Comparison of ENCODE assay signal across 8 cellular contexts in the genomic region with DNA sequence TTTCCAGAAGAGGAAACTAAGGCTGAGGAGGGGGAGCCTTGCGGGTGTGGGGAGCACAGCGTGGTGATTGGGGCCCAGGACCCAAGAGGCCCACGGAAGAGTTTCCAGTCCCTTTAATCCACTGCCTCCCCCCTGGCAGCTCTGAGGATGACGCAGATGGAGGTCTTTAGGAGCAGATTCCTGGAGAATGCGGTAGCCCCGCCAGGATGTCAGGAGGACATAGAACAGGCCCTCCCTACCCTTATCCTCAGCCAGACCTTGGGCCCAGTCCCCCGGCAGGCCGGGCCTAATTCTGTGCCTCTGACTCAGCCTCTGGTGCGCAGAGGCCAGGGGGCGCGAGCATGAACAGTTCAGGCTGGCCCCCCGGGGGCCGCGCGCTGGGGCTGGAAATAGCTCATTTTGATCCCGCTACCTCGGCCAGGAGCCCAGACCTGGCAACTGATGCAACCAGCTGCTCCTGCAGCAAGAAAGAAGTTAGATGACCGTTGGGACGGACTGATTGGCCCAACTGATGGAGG. TPM values are rescaled to one million over a fixed set of nuclear protein-coding genes. Genes with fewer than 3 reads are reported as not detected.
DNase-seq lines count a peak whose midpoint lies in the region; TF ChIP-seq lines count a peak whose summit lies in the region.

No MANE protein-coding gene starts in this region.

- DNase-seq in activated T-cell treated with anti-CD3 and anti-CD28 coated beads, Interleukin-2, amount 50 U/mL, for 24 hours = no peak
- no peak for DNase-seq in activated T-cell treated with anti-CD3 and anti-CD28 coated beads, Interleukin-2, amount 50 U/mL, for 1 hour
- DNase-seq in NB4 (ENCODE audit: low read depth) (peak; percentile 74), astrocyte of the hippocampus (ENCODE audit: low read depth, low spot score) (peak; percentile 92), sigmoid colon (peak; percentile 99), NAMALWA (ENCODE audit: low spot score) (no peak), NCI-H526 treated with DMSO at 0.1 percent for 48 hours (lab: John Stamatoyannopoulos, UW) (no peak)

- 7 to 8% methylated on average over 19 of the region's 19 CpGs for WGBS in sigmoid colon, 2 donors

- peaks cover 36% of the 10 kb centered on the region for H3K4me1 Mint-ChIP-seq in activated T-cell treated with anti-CD3 and anti-CD28 coated beads, Interleukin-2, amount 50 U/mL, for 24 hours (ENCODE audit: low read depth)

- H3K4me3 Mint-ChIP-seq in activated T-cell treated with anti-CD3 and anti-CD28 coated beads, Interleukin-2, amount 50 U/mL, for 24 hours = peak overlapping the region; percentile 92

- TF ChIP-seq EP300 in sigmoid colon (IDR thresholded peaks at IDR 0.05) = peak; percentile 75 to 97 (median 93)

- H3K27ac Mint-ChIP-seq in activated T-cell treated with anti-CD3 and anti-CD28 coated beads, Interleukin-2, amount 50 U/mL, for 24 hours = peak overlapping the region; percentile 94

- no peaks in the 10 kb centered on the region for H3K9me3 ChIP-seq in iPS-15b (ENCODE audit: control insufficient read depth, insufficient read depth, low read length)
- H3K9me3 ChIP-seq in sigmoid colon = no peaks in the 10 kb centered on the region

- H3K27me3 ChIP-seq in iPS-15b (ENCODE audit: control insufficient read depth, insufficient read depth, low read length) (peaks cover 13% of the 10 kb centered on the region), sigmoid colon (no peaks in the 10 kb centered on the region)

- H3K36me3 ChIP-seq in iPS-15b (ENCODE audit: control insufficient read depth, insufficient read depth, low read length) (peaks cover 13% of the 10 kb centered on the region), sigmoid colon (peaks cover under 1 to 43% (median 25%) of the 10 kb centered on the region in 4 donors)

- peaks cover 66% of the 10 kb centered on the region for H3K36me3 Mint-ChIP-seq in activated T-cell treated with anti-CD3 and anti-CD28 coated beads, Interleukin-2, amount 50 U/mL, for 24 hours (ENCODE audit: low read depth)

- H3K27me3 Mint-ChIP-seq in activated T-cell treated with anti-CD3 and anti-CD28 coated beads, Interleukin-2, amount 50 U/mL, for 24 hours = peaks cover 8% of the 10 kb centered on the region

- TF ChIP-seq CTCF in NB4 (IDR thresholded peaks at IDR 0.05; ENCODE audit: low read depth, low read length) (no peak), sigmoid colon (IDR thresholded peaks at IDR 0.05) (no peak)

- H3K4me1 ChIP-seq in iPS-15b (ENCODE audit: control insufficient read depth, insufficient read depth, low read length) (peaks cover 2% of the 10 kb centered on the region), sigmoid colon (peaks cover 0 to 63% (median 49%) of the 10 kb centered on the region in 4 donors)

- intact Hi-C loops in sigmoid colon (cut with DNase I) = loop anchor here (1.0 to 10.0 kb wide), 5 partner anchors 40 to 385 kb away; a partner anchor contains a TSS

- no peaks in the 10 kb centered on the region for H3K9me3 Mint-ChIP-seq in activated T-cell treated with anti-CD3 and anti-CD28 coated beads, Interleukin-2, amount 50 U/mL, for 24 hours

- peak overlapping the region; percentile 48 for H3K4me3 ChIP-seq in NB4 (ENCODE audit: low read depth, low read length)
- peak overlapping the region; percentile 73 for H3K4me3 ChIP-seq in iPS-15b (ENCODE audit: low read depth, low read length)
- H3K4me3 ChIP-seq in sigmoid colon = peak overlapping the region; percentile 79 to 86 (median 83)

- peak overlapping the region; percentile 98 to 99 (median 99) for H3K27ac ChIP-seq in sigmoid colon

- H3K9ac ChIP-seq in iPS-15b (ENCODE audit: low read depth, low read length) = no peak overlapping the region

- TF ChIP-seq POLR2A in NB4 (IDR thresholded peaks at IDR 0.05; ENCODE audit: extremely low read depth, insufficient read length) (no peak), sigmoid colon (IDR thresholded peaks at IDR 0.05) (no peak)

RNA-seq across cellular contexts. Expression of a gene that starts 0.5 kb away (rescaled TPM):
- 100 to 1,000 TPM in 3 of 4 donors, 10 to 100 TPM in 1; 59.4 to 275 (median 154) TPM for total RNA-seq in sigmoid colon
- 10 to 100 TPM in 2 of 3 donors, 1 to 10 TPM in 1; 4.4 to 36.6 (median 35.9) TPM for polyA plus RNA-seq in sigmoid colon

RNA-seq across cellular contexts. Expression of a gene that starts 0.7 kb away (rescaled TPM):
- total RNA-seq in sigmoid colon = 1 to 10 TPM; 2.9 to 6.1 (median 5.2) TPM
- 10 to 100 TPM in 1 of 3 donors, 1 to 10 TPM in 2; 2.4 to 16.5 (median 3.5) TPM for polyA plus RNA-seq in sigmoid colon

RNA-seq across cellular contexts. Expression of a gene that starts 8.9 kb away (rescaled TPM):
- total RNA-seq in sigmoid colon = 10 to 100 TPM; 12.5 to 19.1 (median 15.9) TPM
- polyA plus RNA-seq in sigmoid colon = 10 to 100 TPM in 2 of 3 donors, 1 to 10 TPM in 1; 8.4 to 13.6 (median 11.3) TPM

RNA-seq across cellular contexts. Expression of a gene that starts 11.8 kb away (rescaled TPM):
- total RNA-seq in sigmoid colon = 10 to 100 TPM; 27.8 to 44.9 (median 36.6) TPM
- 10 to 100 TPM; 48.0 to 72.3 (median 59.4) TPM for polyA plus RNA-seq in sigmoid colon

RNA-seq across cellular contexts. Expression of a gene that starts 12.1 kb away (rescaled TPM):
- 10 to 100 TPM; 16.3 to 53.5 (median 27.9) TPM for total RNA-seq in sigmoid colon
- 10 to 100 TPM; 12.7 to 23.4 (median 16.0) TPM for polyA plus RNA-seq in sigmoid colon

Comparison
In these comparisons a context has a peak if more than half of its experiments do, and no peak if none do; other contexts are left out.
1. DNase-seq: peak in NB4 (single experiment), astrocyte of the hippocampus (single experiment) and sigmoid colon (single experiment); none in activated T-cell treated with anti-CD3 and anti-CD28 coated beads, Interleukin-2, amount 50 U/mL, for 24 hours (single experiment), activated T-cell treated with anti-CD3 and anti-CD28 coated beads, Interleukin-2, amount 50 U/mL, for 1 hour (single experiment), NAMALWA (single experiment) and NCI-H526 treated with DMSO at 0.1 percent for 48 hours (single experiment).
2. Peak in every context shown above with its lines, with median percentiles within 50 percentile points of each other: H3K4me3 ChIP-seq.